In genomic region chr17:63896524-63897354, GRCh38 we compare ENCODE assay signal across 20 cellular contexts. TPM values are rescaled to one million over a fixed set of nuclear protein-coding genes. Genes with fewer than 3 reads are reported as not detected.
"Had no signal": no experiment of that assay in that cellular context is flagged by ENCODE, and none has a peak within 500 bp of the region (broad histone marks: within the 10 kb centered on the region; RNA-seq: fewer than 3 reads in every experiment).

Gene CSH1, minus strand, starts transcription at chr17:63896574. Its CDS starts 63 bp downstream, at chr17:63896511.

RNA-seq across cellular contexts. Expression of gene CSH1, which starts in this region (rescaled TPM):
- total RNA-seq: colonic mucosa; esophagus mucosa; gastroesophageal sphincter; heart left ventricle; kidney; left lobe of liver; liver; lung; mesothelial cell of epicardium; mucosa of descending colon; natural killer cell treated with Interleukin-12 subunit alpha and Interleukin-12 subunit beta and Interleukin-15 and Interleukin-18, amount 100 ng/mL, for 72 hours; neural crest cell; omental fat pad; pancreas; progenitor cell of endocrine pancreas; right lobe of liver; smooth muscle cell; tibial nerve; upper lobe of left lung; vagina had no signal
